8 cellular contexts compared by ENCODE assay signal in genomic region chr4:159946983-159947645, GRCh38.
DNase-seq lines count a peak whose midpoint lies in the region; ATAC-seq and TF ChIP-seq lines count a peak whose summit lies in the region.

No MANE protein-coding gene starts in this region.

- DNase-seq in NCI-H345 (lab: John Stamatoyannopoulos, UW) (peak; percentile 30), NCI-H345 treated with DMSO at 0.1 percent for 48 hours (lab: John Stamatoyannopoulos, UW; ENCODE audit: unreplicated experiment) (no peak), NCI-H446 treated with DMSO at 0.1 percent for 48 hours (lab: John Stamatoyannopoulos, UW) (peak; percentile 36), cardiac fibroblast (ENCODE audit: low read depth in 2 of 2) (peak; percentile 73 to 78), medulla oblongata (ENCODE audit: extremely low spot score) (peak; percentile 68), cortex of kidney (lab: John Stamatoyannopoulos, UW) (no peak)

- peak; percentile 62 for ATAC-seq in HG02981 (IDR thresholded peaks at IDR 0.05; ENCODE audit: unreplicated experiment)
- no peak for ATAC-seq in GM19463 (IDR thresholded peaks at IDR 0.05; ENCODE audit: unreplicated experiment)

- no peak overlapping the region for H3K4me3 ChIP-seq in cardiac fibroblast (replicated peaks in 1 of 2; ENCODE audit: low read depth in 2 of 2, low read length in 2 of 2)

- peak; percentile 65 for TF ChIP-seq CTCF in cardiac fibroblast (IDR thresholded peaks at IDR 0.05; ENCODE audit: low read depth, low read length)

Comparison
In these comparisons a context has a peak if more than half of its experiments do, and no peak if none do; other contexts are left out.
1. DNase-seq: peak in NCI-H345 (single experiment), NCI-H446 treated with DMSO at 0.1 percent for 48 hours (single experiment), cardiac fibroblast (2 of 2) and medulla oblongata (single experiment); none in NCI-H345 treated with DMSO at 0.1 percent for 48 hours (single experiment) and cortex of kidney (single experiment).